Comparison of ENCODE assay signal across 25 cellular contexts in the genomic region with DNA sequence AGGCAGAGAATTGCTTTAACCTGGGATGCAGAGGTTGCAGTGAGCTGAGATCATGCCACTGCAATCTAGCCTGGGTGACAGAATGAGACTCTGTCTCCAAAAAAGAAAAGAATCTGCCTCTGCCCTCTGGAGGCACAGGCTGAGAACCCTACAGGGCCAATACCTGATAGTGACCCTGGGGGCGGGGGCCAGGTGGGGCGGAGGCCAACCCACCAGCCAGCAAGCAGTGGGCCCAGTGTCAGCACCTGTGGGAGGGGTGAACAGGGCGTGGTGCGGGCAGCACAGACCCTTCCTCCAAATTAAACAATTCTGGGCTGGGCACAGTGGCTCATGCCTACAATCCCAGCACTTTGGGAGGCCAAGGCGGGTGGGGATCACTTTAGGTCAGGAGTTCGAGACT. TPM values are rescaled to one million over a fixed set of nuclear protein-coding genes. Genes with fewer than 3 reads are reported as not detected.
"Had no signal": no experiment of that assay in that cellular context is flagged by ENCODE, and none has a peak within 500 bp of the region (broad histone marks: within the 10 kb centered on the region; RNA-seq: fewer than 3 reads in every experiment).

No MANE protein-coding gene starts in this region.

- DNase-seq: activated CD4-positive, alpha-beta memory T cell treated with anti-CD3 and anti-CD28 coated beads, Interleukin-2, amount 10 ng/mL, durations not matched to agents 7 days and 5 days; activated CD4-positive, alpha-beta T cell treated with anti-CD3 and anti-CD28 coated beads for 1 hour; activated CD4-positive, alpha-beta T cell treated with anti-CD3 and anti-CD28 coated beads for 48 hours; activated CD4-positive, CD25-positive, alpha-beta regulatory T cell; activated CD8-positive, alpha-beta memory T cell treated with anti-CD3 and anti-CD28 coated beads for 24 hours; activated CD8-positive, alpha-beta memory T cell treated with anti-CD3 and anti-CD28 coated beads, Interleukin-2, amount 10 ng/mL, durations not matched to agents 7 days and 5 days; activated CD8-positive, alpha-beta memory T cell treated with anti-CD3 and anti-CD28 coated beads, Interleukin-2, amount 50 U/mL, for 48 hours; activated effector memory CD4-positive, alpha-beta T cell treated with Interleukin-2 at 50 U/mL for 16 hours; activated naive CD4-positive, alpha-beta T cell treated with anti-CD3 and anti-CD28 coated beads, Interleukin-2, amount 10 ng/mL, durations not matched to agents 7 days and 5 days; activated naive CD8-positive, alpha-beta T cell treated with anti-CD3 and anti-CD28 coated beads, Interleukin-2, amount 50 U/mL, for 24 hours; activated T-cell treated with anti-CD3 and anti-CD28 coated beads, Interleukin-2, amount 50 U/mL, for 48 hours; central memory CD4-positive, alpha-beta T cell; NCI-H1417; NCI-H187 treated with DMSO at 0.1 percent for 48 hours; NCI-H2081; NCI-H345; Peyer's patch; RPMI8226; SIG-M5; T-cell; T-helper 2 cell; T1000; WERI-Rb-1 had no signal

- H3K4me1 ChIP-seq: Peyer's patch had no signal

- H3K27me3 ChIP-seq: Peyer's patch had no signal

- H3K27ac ChIP-seq: Peyer's patch, WERI-Rb-1 had no signal

- H3K36me3 ChIP-seq: Peyer's patch, WERI-Rb-1 had no signal

- H3K4me3 ChIP-seq: Peyer's patch had no signal

- H3K9me3 ChIP-seq: Peyer's patch had no signal

RNA-seq across cellular contexts. Expression of gene TAS1R1, which starts 44.6 kb away (rescaled TPM):
- total RNA-seq: activated CD8-positive, alpha-beta memory T cell treated with anti-CD3 and anti-CD28 coated beads, Interleukin-2, amount 10 ng/mL, durations not matched to agents 7 days and 5 days; NCI-H460; Peyer's patch; SK-MEL-5; T-cell had no signal
